19 cellular contexts compared by ENCODE assay signal in genomic region chr20:20210327-20210726, GRCh38.
DNase-seq lines count a peak whose midpoint lies in the region; ATAC-seq, FAIRE-seq and TF ChIP-seq lines count a peak whose summit lies in the region.
"Had no signal": no experiment of that assay in that cellular context is flagged by ENCODE, and none has a peak within 500 bp of the region (broad histone marks: within the 10 kb centered on the region; RNA-seq: fewer than 3 reads in every experiment).

No MANE protein-coding gene starts in this region.

- H3K4me3 Mint-ChIP-seq in GM23338 (no peak overlapping the region), immature natural killer cell (no peak overlapping the region), Caco-2 (ENCODE audit: unreplicated experiment) (no peak overlapping the region)
- H3K4me3 Mint-ChIP-seq: activated CD8-positive, alpha-beta memory T cell treated with anti-CD3 and anti-CD28 coated beads, Interleukin-2, amount 10 ng/mL, durations not matched to agents 7 days and 5 days; T-helper 1 cell treated with Interleukin-12 subunit alpha and Interleukin-12 subunit beta and Interleukin-4 antibody, amounts not matched to agents 30 μg/mL and 1 μg/mL, for 36 hours had no signal

- intact Hi-C loops in Caco-2 (cut with micrococcal nuclease; ENCODE audit: unreplicated experiment), result no loop called here

- H4K20me1 ChIP-seq in GM23338 (replicated peaks; ENCODE audit: insufficient read depth), result no peaks in the 10 kb centered on the region

- TF ChIP-seq CTCF in GM23338 (conservative IDR thresholded peaks at IDR 0.05; ENCODE audit: low read depth in 2 of 2), result no peak
- no peak for TF ChIP-seq CTCF in Caco-2 (IDR thresholded peaks at IDR 0.05; ENCODE audit: insufficient read depth in 1 of 2, low read depth in 1 of 2, low read length in 1 of 2, severe bottlenecking in 1 of 2, unreplicated experiment in 1 of 2)

- H3K27me3 Mint-ChIP-seq in GM23338 (ENCODE audit: insufficient read depth, low read depth, poor library complexity) (peaks cover 2% of the 10 kb centered on the region), immature natural killer cell (ENCODE audit: low read depth in 3 of 3) (peaks cover 2 to 15% (median 4%) of the 10 kb centered on the region in 3 donors), Caco-2 (ENCODE audit: insufficient read depth, unreplicated experiment) (no peaks in the 10 kb centered on the region)

- H3K27me3 ChIP-seq in GM23338 (ENCODE audit: insufficient read depth) (no peaks in the 10 kb centered on the region), Caco-2 (replicated peaks; ENCODE audit: control insufficient read depth, insufficient read depth, low read length) (no peaks in the 10 kb centered on the region)
- H3K27me3 ChIP-seq: vagina had no signal

- H3K4me3 ChIP-seq in GM23338, result no peak overlapping the region
- H3K4me3 ChIP-seq in Caco-2 (ENCODE audit: low read depth, low read length), result no peak overlapping the region
- H3K4me3 ChIP-seq: stomach, vagina had no signal

- DNase-seq in AG08395 (ENCODE audit: low spot score) (peak; percentile 42), GM23338 (ENCODE audit: low spot score) (no peak), immature natural killer cell (no peak), H54 (ENCODE audit: insufficient read length, low spot score) (no peak), Caco-2 (no peak), COLO829 (ENCODE audit: low spot score) (no peak)
- DNase-seq: ACHN; activated CD8-positive, alpha-beta memory T cell treated with anti-CD3 and anti-CD28 coated beads, Interleukin-2, amount 10 ng/mL, durations not matched to agents 7 days and 5 days; activated effector memory CD4-positive, alpha-beta T cell treated with Interleukin-2 at 50 U/mL for 16 hours; foreskin fibroblast; mesenchymal stem cell; NCI-H1092; retina; stomach had no signal

- H3K9me3 ChIP-seq in Caco-2, result no peaks in the 10 kb centered on the region
- H3K9me3 ChIP-seq: stomach, vagina had no signal

- H3K4me1 ChIP-seq in GM23338 (ENCODE audit: insufficient read depth), result peaks cover 10% of the 10 kb centered on the region
- no peaks in the 10 kb centered on the region for H3K4me1 ChIP-seq in Caco-2
- H3K4me1 ChIP-seq: vagina had no signal

- ATAC-seq in GM23338 (no peak), SK-N-SH treated with all-trans-retinoic acid at 6 μM for 48 hours (no peak), GM18498 (IDR thresholded peaks at IDR 0.05; ENCODE audit: unreplicated experiment) (no peak)
- ATAC-seq: activated CD8-positive, alpha-beta memory T cell treated with anti-CD3 and anti-CD28 coated beads, Interleukin-2, amount 10 ng/mL, durations not matched to agents 7 days and 5 days had no signal

- H3K27ac Mint-ChIP-seq in GM23338, result no peak overlapping the region
- H3K27ac Mint-ChIP-seq in immature natural killer cell, result peak overlapping the region in 5 of 6 donors; percentile 37 to 98 (median 86)
- H3K27ac Mint-ChIP-seq in Caco-2 (ENCODE audit: unreplicated experiment), result no peak overlapping the region
- H3K27ac Mint-ChIP-seq: activated CD8-positive, alpha-beta memory T cell treated with anti-CD3 and anti-CD28 coated beads, Interleukin-2, amount 10 ng/mL, durations not matched to agents 7 days and 5 days; T-helper 1 cell treated with Interleukin-12 subunit alpha and Interleukin-12 subunit beta and Interleukin-4 antibody, amounts not matched to agents 30 μg/mL and 1 μg/mL, for 36 hours had no signal

- CTCF ChIA-PET in Caco-2 (lab: Charles Lee), result no interaction called here

- H3K36me3 ChIP-seq in GM23338 (ENCODE audit: insufficient read depth) (no peaks in the 10 kb centered on the region), Caco-2 (ENCODE audit: control insufficient read depth, insufficient read depth, low read length) (no peaks in the 10 kb centered on the region)
- H3K36me3 ChIP-seq: stomach, vagina had no signal

- POLR2A ChIA-PET in Caco-2 (lab: Charles Lee), result no interaction called here

- no peaks in the 10 kb centered on the region for H3K9me2 ChIP-seq in GM23338 (ENCODE audit: insufficient read depth)

- BruUV-seq in Caco-2 (replicated peaks; lab: Mats Ljungman, UMichigan), result no TSS peak

- FAIRE-seq in H54 (lab: Jason Lieb, UNC), result no peak

- H3K79me2 ChIP-seq in GM23338 (replicated peaks; ENCODE audit: insufficient read depth), result no peaks in the 10 kb centered on the region

- H3F3A ChIP-seq in GM23338 (replicated peaks; ENCODE audit: low read depth), result no peaks in the 10 kb centered on the region

- no peak for TF ChIP-seq POLR2A in H54 (IDR thresholded peaks at IDR 0.05; ENCODE audit: low read depth, low read length)

- H3K27ac ChIP-seq in GM23338 (ENCODE audit: low read depth), result no peak overlapping the region
- H3K27ac ChIP-seq: RWPE1, stomach, vagina had no signal

- H3K9me3 Mint-ChIP-seq in GM23338 (no peaks in the 10 kb centered on the region), immature natural killer cell (peaks cover 0 to 1% (median 0%) of the 10 kb centered on the region in 6 donors), Caco-2 (ENCODE audit: unreplicated experiment) (no peaks in the 10 kb centered on the region)
- H3K9me3 Mint-ChIP-seq: T-helper 1 cell treated with Interleukin-12 subunit alpha and Interleukin-12 subunit beta and Interleukin-4 antibody, amounts not matched to agents 30 μg/mL and 1 μg/mL, for 36 hours had no signal

- no peaks in the 10 kb centered on the region for H3K36me3 Mint-ChIP-seq in GM23338 (ENCODE audit: low read depth)
- no peaks in the 10 kb centered on the region for H3K36me3 Mint-ChIP-seq in immature natural killer cell
- no peaks in the 10 kb centered on the region for H3K36me3 Mint-ChIP-seq in Caco-2 (ENCODE audit: insufficient read depth, unreplicated experiment)
- H3K36me3 Mint-ChIP-seq: activated CD8-positive, alpha-beta memory T cell treated with anti-CD3 and anti-CD28 coated beads, Interleukin-2, amount 10 ng/mL, durations not matched to agents 7 days and 5 days had no signal

- no peak overlapping the region for H3K4me2 ChIP-seq in GM23338

- H2AFZ ChIP-seq in GM23338, result peak overlapping the region; percentile 43; the same call in 1 of the 2 replicates

- H3K4me1 Mint-ChIP-seq in GM23338, result peaks cover 40% of the 10 kb centered on the region
- H3K4me1 Mint-ChIP-seq in immature natural killer cell, result peaks cover 60 to 62% of the 10 kb centered on the region in 2 donors
- no peaks in the 10 kb centered on the region for H3K4me1 Mint-ChIP-seq in Caco-2 (ENCODE audit: low read depth, unreplicated experiment)
- H3K4me1 Mint-ChIP-seq: activated CD8-positive, alpha-beta memory T cell treated with anti-CD3 and anti-CD28 coated beads, Interleukin-2, amount 10 ng/mL, durations not matched to agents 7 days and 5 days had no signal

TF ChIP-seq in GM23338, 12 proteins besides CTCF, POLR2A, EP300 and RAD21 (continues in another document):
- TF ChIP-seq POLR2AphosphoS5 (IDR thresholded peaks at IDR 0.05; ENCODE audit: low read depth) (no peak), STAT1 (IDR thresholded peaks at IDR 0.05; ENCODE audit: unreplicated experiment) (no peak), JUNB (IDR thresholded peaks at IDR 0.05; ENCODE audit: unreplicated experiment) (no peak), ZNF114 (CRISPR knock-in tag; IDR thresholded peaks at IDR 0.05) (no peak), EZH2 (IDR thresholded peaks at IDR 0.05; ENCODE audit: low read depth, unreplicated experiment) (no peak), CREB1 (CRISPR knock-in tag; IDR thresholded peaks at IDR 0.05; ENCODE audit: low read depth) (no peak), ZNF331 (CRISPR knock-in tag; IDR thresholded peaks at IDR 0.05; ENCODE audit: low read depth) (no peak), EZH2phosphoT487 (IDR thresholded peaks at IDR 0.05; ENCODE audit: unreplicated experiment) (no peak)

TF ChIP-seq in SK-N-SH treated with all-trans-retinoic acid at 6 μM for 48 hours, 23 proteins besides CTCF, POLR2A, EP300 and RAD21:
- TF ChIP-seq GLIS3 (CRISPR knock-in tag; IDR thresholded peaks at IDR 0.05), result no peak
- peak; percentile 38; the same call in 1 of the 2 replicates for TF ChIP-seq TCF4 (CRISPR knock-in tag; IDR thresholded peaks at IDR 0.05; ENCODE audit: borderline replicate concordance)
- no peak for TF ChIP-seq OSR1 (CRISPR knock-in tag; IDR thresholded peaks at IDR 0.05)
TF ChIP-seq in SK-N-SH treated with all-trans-retinoic acid at 6 μM for 48 hours: peak in this region for 1.

Comparison
In these comparisons a context has a peak if more than half of its experiments do, and no peak if none do; other contexts are left out.
1. H3K27ac Mint-ChIP-seq: peak in immature natural killer cell (5 of 6); none in GM23338 (single experiment) and Caco-2 (single experiment).